ENCODE assay signal across 11 cellular contexts in the genomic region with DNA sequence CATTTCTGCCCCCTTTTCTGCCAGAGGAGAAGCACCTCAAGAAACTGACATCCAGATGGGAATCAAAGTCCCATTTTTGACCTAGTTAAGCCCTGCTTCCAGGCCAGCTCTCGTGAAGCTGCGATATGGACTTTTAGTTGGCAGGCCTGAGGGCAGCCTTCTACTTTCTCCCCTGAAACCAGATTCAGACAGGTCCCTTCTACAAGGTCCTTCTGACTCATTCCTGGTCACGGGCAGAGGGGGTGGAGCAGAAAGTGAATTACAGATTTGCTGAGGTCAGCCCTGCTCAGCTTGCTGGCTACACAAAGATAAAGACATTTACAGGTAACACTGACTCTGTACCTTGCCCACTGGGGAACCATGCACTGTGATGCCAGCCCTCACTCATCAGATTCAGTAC. TPM values are rescaled to one million over a fixed set of nuclear protein-coding genes. Genes with fewer than 3 reads are reported as not detected.
A peak's percentile ranks its signal among the peaks of the same experiment; 100 is the strongest.
DNase-seq lines count a peak whose midpoint lies in the region; ATAC-seq, FAIRE-seq and TF ChIP-seq lines count a peak whose summit lies in the region.
"Had no signal": no experiment of that assay in that cellular context is flagged by ENCODE, and none has a peak within 500 bp of the region (broad histone marks: within the 10 kb centered on the region; RNA-seq: fewer than 3 reads in every experiment).

No MANE protein-coding gene starts in this region.

- ATAC-seq in GM18858 (IDR thresholded peaks at IDR 0.05; ENCODE audit: unreplicated experiment) (no peak), HG02642 (IDR thresholded peaks at IDR 0.05; ENCODE audit: poor library complexity, unreplicated experiment) (no peak)

- TF ChIP-seq CTCF in fibroblast of the aortic adventitia (IDR thresholded peaks at IDR 0.05; ENCODE audit: insufficient read depth, low read length) = no peak

- no peaks in the 10 kb centered on the region for H3K9me3 ChIP-seq in small intestine (ENCODE audit: control insufficient read depth, low read depth)
- H3K9me3 ChIP-seq: transverse colon had no signal

- DNase-seq in SIG-M5 treated with dmso at 0.1 percent for 504 hours (lab: John Stamatoyannopoulos, UW; ENCODE audit: unreplicated experiment) (peak; percentile 9), SIG-M5 (lab: John Stamatoyannopoulos, UW) (no peak), RPMI8226 (peak; percentile 18), fibroblast of the aortic adventitia (ENCODE audit: low read depth) (peak; percentile 51), small intestine (peak; percentile 53)
- DNase-seq in stimulated activated naive CD4-positive, alpha-beta T cell (lab: John Stamatoyannopoulos, UW) = no peak
- DNase-seq: 8988T, transverse colon, WERI-Rb-1 had no signal

- no peak overlapping the region for H3K27ac ChIP-seq in small intestine (ENCODE audit: low read depth in 1 of 2, low read length in 1 of 2)
- H3K27ac ChIP-seq: WERI-Rb-1 had no signal

- no peaks in the 10 kb centered on the region for H3K27me3 ChIP-seq in small intestine (ENCODE audit: control insufficient read depth in 2 of 2, insufficient read depth in 2 of 2, low read length in 2 of 2)
- H3K27me3 ChIP-seq: transverse colon had no signal

- no peaks in the 10 kb centered on the region for H3K36me3 ChIP-seq in small intestine (ENCODE audit: control insufficient read depth in 2 of 2, insufficient read depth in 2 of 2, low read length in 2 of 2)
- H3K36me3 ChIP-seq: transverse colon, WERI-Rb-1 had no signal

- no peak for FAIRE-seq in small intestine (lab: Jason Lieb, UNC)

- H3K4me3 ChIP-seq in fibroblast of the aortic adventitia (ENCODE audit: low read depth, low read length) (no peak overlapping the region), small intestine (ENCODE audit: low read depth in 1 of 2, low read length in 2 of 2) (no peak overlapping the region)
- H3K4me3 ChIP-seq: transverse colon had no signal

- no peaks in the 10 kb centered on the region for H3K4me1 ChIP-seq in small intestine (ENCODE audit: control insufficient read depth in 2 of 2, insufficient read depth in 1 of 2, low read depth in 1 of 2, low read length in 1 of 2)

- 15 to 57% (median 33%) methylated on average over 3 of the region's 3 CpGs for WGBS in small intestine, 3 donors

RNA-seq across cellular contexts. Expression of a gene that starts 52.8 kb away (rescaled TPM):
- total RNA-seq in fibroblast of the aortic adventitia (ENCODE audit: low replicate concordance) = 44.2 and 116 TPM in 2 replicates
- polyA plus RNA-seq in small intestine = 10 to 100 TPM; 11.1 to 28.6 (median 17.8) TPM

Comparison
In these comparisons a context has a peak if more than half of its experiments do, and no peak if none do; other contexts are left out.
1. DNase-seq: peak in SIG-M5 treated with dmso at 0.1 percent for 504 hours (single experiment), RPMI8226 (single experiment), fibroblast of the aortic adventitia (single experiment) and small intestine (single experiment); none in SIG-M5 (single experiment) and stimulated activated naive CD4-positive, alpha-beta T cell (0 of 6).